ENCODE assay signal across 1 cellular context in genomic region chr13:111484129-111484925, GRCh38.
TF ChIP-seq lines count a peak whose summit lies in the region.

No MANE protein-coding gene starts in this region.

TF ChIP-seq in GM23338, 12 proteins besides CTCF, POLR2A, EP300 and RAD21 (continued from another document):
- no peak for TF ChIP-seq ZNF462 (CRISPR knock-in tag; IDR thresholded peaks at IDR 0.05)
- no peak for TF ChIP-seq POLR2AphosphoS5 (IDR thresholded peaks at IDR 0.05; ENCODE audit: low read depth)
- TF ChIP-seq ETS1 (IDR thresholded peaks at IDR 0.05), result no peak
- TF ChIP-seq ZNF114 (CRISPR knock-in tag; IDR thresholded peaks at IDR 0.05), result no peak
